In the genomic region with DNA sequence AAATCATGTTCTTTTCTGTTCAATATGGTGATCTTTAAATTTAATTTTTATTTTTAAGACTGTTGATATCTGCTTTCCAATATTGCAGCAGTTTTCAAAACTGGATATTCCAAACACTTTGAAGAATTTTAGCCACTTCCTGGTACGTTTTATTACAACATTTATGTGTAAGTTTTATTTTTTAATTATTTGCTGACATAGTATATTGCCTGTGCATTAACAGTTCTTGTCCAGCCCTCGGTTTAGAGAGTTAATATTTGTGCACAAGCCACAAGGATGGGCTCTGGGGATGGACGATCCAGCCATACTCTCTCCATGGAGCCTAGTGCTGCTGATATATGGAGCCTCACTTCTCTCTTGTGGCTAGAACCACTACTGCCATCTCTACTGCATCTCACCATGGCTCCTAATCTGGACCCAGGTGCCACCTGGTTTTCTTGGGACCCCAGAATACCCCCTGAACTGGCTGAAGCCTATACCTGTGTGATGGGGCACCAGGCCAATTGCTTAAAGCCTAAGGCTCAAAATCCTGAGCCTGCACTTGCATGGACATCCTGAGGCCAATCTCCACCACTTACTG, we compare ENCODE assay signal across 19 cellular contexts.
A peak's percentile ranks its signal among the peaks of the same experiment; 100 is the strongest.
DNase-seq lines count a peak whose midpoint lies in the region; ATAC-seq and TF ChIP-seq lines count a peak whose summit lies in the region.
"Had no signal": no experiment of that assay in that cellular context is flagged by ENCODE, and none has a peak within 500 bp of the region (broad histone marks: within the 10 kb centered on the region; RNA-seq: fewer than 3 reads in every experiment).

No MANE protein-coding gene starts in this region.

- H4K20me1 ChIP-seq in mammary epithelial cell (ENCODE audit: insufficient read depth, low read length) (no peaks in the 10 kb centered on the region), osteoblast (ENCODE audit: insufficient read depth, low read length) (no peaks in the 10 kb centered on the region)

- BruUV-seq in mammary epithelial cell (replicated peaks; lab: Mats Ljungman, UMichigan) (no TSS peak), MCF 10A (replicated peaks; lab: Mats Ljungman, UMichigan) (no TSS peak)

- H3K4me1 ChIP-seq in mammary epithelial cell (ENCODE audit: insufficient read depth, low read length) (peaks cover 7% of the 10 kb centered on the region), esophagus muscularis mucosa (no peaks in the 10 kb centered on the region), osteoblast (ENCODE audit: insufficient read depth, low read length) (peaks cover 8% of the 10 kb centered on the region), ascending aorta (no peaks in the 10 kb centered on the region), gastroesophageal sphincter (no peaks in the 10 kb centered on the region)
- H3K4me1 ChIP-seq: BE2C had no signal

- CTCF ChIA-PET in mammary epithelial cell (lab: Charles Lee; ENCODE audit: low non-redundant PET), result no interaction called here
- CTCF ChIA-PET in MCF 10A (lab: Yijun Ruan, JAX), result interaction anchor here (2.3 to 7.3 kb wide), 2 partner anchors 95 to 295 kb away, joined by 8 to 204 read pairs; no protein-coding TSS in a partner anchor

- H3K27ac ChIP-seq in mammary epithelial cell (ENCODE audit: insufficient read depth, low read depth, low read length), result no peak overlapping the region
- no peak overlapping the region for H3K27ac ChIP-seq in esophagus muscularis mucosa (replicated peaks in 1 of 4)
- H3K27ac ChIP-seq in osteoblast (ENCODE audit: low read depth, low read length), result no peak overlapping the region
- H3K27ac ChIP-seq in ascending aorta, result no peak overlapping the region
- H3K27ac ChIP-seq in gastroesophageal sphincter, result no peak overlapping the region

- TF ChIP-seq POLR2A in esophagus muscularis mucosa (IDR thresholded peaks at IDR 0.05; ENCODE audit: low read depth) (no peak), gastroesophageal sphincter (IDR thresholded peaks at IDR 0.05) (no peak)

- no peaks in the 10 kb centered on the region for H3K4me1 Mint-ChIP-seq in MCF 10A (ENCODE audit: insufficient read depth, unreplicated experiment)
- H3K4me1 Mint-ChIP-seq: CD4-positive, CD25-positive, alpha-beta regulatory T cell; CD8-positive, alpha-beta memory T cell had no signal

- H3K9me3 Mint-ChIP-seq in MCF 10A (ENCODE audit: unreplicated experiment), result no peaks in the 10 kb centered on the region
- H3K9me3 Mint-ChIP-seq: H9 had no signal

- H3K27me3 Mint-ChIP-seq in MCF 10A (ENCODE audit: insufficient read depth, unreplicated experiment), result no peaks in the 10 kb centered on the region
- H3K27me3 Mint-ChIP-seq: CD4-positive, CD25-positive, alpha-beta regulatory T cell; CD8-positive, alpha-beta memory T cell had no signal

- no peak for ATAC-seq in gastroesophageal sphincter
- ATAC-seq: GM12878 had no signal

- no peak for TF ChIP-seq EP300 in esophagus muscularis mucosa (IDR thresholded peaks at IDR 0.05)
- no peak for TF ChIP-seq EP300 in gastroesophageal sphincter (IDR thresholded peaks at IDR 0.05)

- no peaks in the 10 kb centered on the region for H3K36me3 Mint-ChIP-seq in MCF 10A (ENCODE audit: insufficient read depth, unreplicated experiment)
- H3K36me3 Mint-ChIP-seq: CD4-positive, CD25-positive, alpha-beta regulatory T cell; CD8-positive, alpha-beta memory T cell had no signal

- H3K4me3 ChIP-seq in mammary epithelial cell (replicated peaks in 1 of 3; ENCODE audit: insufficient read depth in 1 of 3, low read depth in 2 of 3, low read length in 3 of 3) (no peak overlapping the region), esophagus muscularis mucosa (no peak overlapping the region), osteoblast (ENCODE audit: insufficient read depth, low read length) (no peak overlapping the region), ascending aorta (no peak overlapping the region), gastroesophageal sphincter (no peak overlapping the region)
- H3K4me3 ChIP-seq: GM12878 had no signal

- H3K9me3 ChIP-seq in mammary epithelial cell (replicated peaks; ENCODE audit: insufficient read depth, low read length), result no peaks in the 10 kb centered on the region
- H3K9me3 ChIP-seq in esophagus muscularis mucosa, result no peaks in the 10 kb centered on the region
- H3K9me3 ChIP-seq in osteoblast (ENCODE audit: low read depth, low read length), result no peaks in the 10 kb centered on the region
- H3K9me3 ChIP-seq in ascending aorta, result no peaks in the 10 kb centered on the region
- H3K9me3 ChIP-seq in gastroesophageal sphincter, result no peaks in the 10 kb centered on the region
- H3K9me3 ChIP-seq: BE2C had no signal

- 94% methylated on average over 3 of the region's 3 CpGs for WGBS in mammary epithelial cell (ENCODE audit: low coverage, missing lambda C conversion rate)
- 81% methylated on average over 3 of the region's 3 CpGs for WGBS in esophagus muscularis mucosa
- 45 to 53% methylated on average over 3 of the region's 3 CpGs for WGBS in gastroesophageal sphincter (ENCODE audit: low coverage in 1 of 2), 2 donors

- no peak overlapping the region for H3K4me3 Mint-ChIP-seq in MCF 10A (ENCODE audit: unreplicated experiment)
- H3K4me3 Mint-ChIP-seq: CD4-positive, CD25-positive, alpha-beta regulatory T cell; CD8-positive, alpha-beta memory T cell; H9 had no signal

- H3K79me2 ChIP-seq in mammary epithelial cell (ENCODE audit: insufficient read depth, low read length), result no peaks in the 10 kb centered on the region
- no peaks in the 10 kb centered on the region for H3K79me2 ChIP-seq in osteoblast (ENCODE audit: insufficient read depth, low read length)

- no peak overlapping the region for H3K27ac Mint-ChIP-seq in MCF 10A (ENCODE audit: low read depth, unreplicated experiment)
- H3K27ac Mint-ChIP-seq: CD4-positive, CD25-positive, alpha-beta regulatory T cell; H9 had no signal

- intact Hi-C loops in mammary epithelial cell (cut with micrococcal nuclease), result loop anchor here (2.0 kb wide), 1 partner anchor 183 kb away; no protein-coding TSS in a partner anchor
- intact Hi-C loops in MCF 10A (cut with micrococcal nuclease), result no loop called here
- intact Hi-C loops in esophagus muscularis mucosa (cut with DNase I), result no loop called here
- intact Hi-C loops in ascending aorta (cut with DNase I), result loop anchor here (10.0 kb wide), 1 partner anchor 99 kb away; no protein-coding TSS in a partner anchor

- TF ChIP-seq CTCF in mammary epithelial cell (conservative IDR thresholded peaks at IDR 0.05 in 1 of 2, IDR thresholded peaks at IDR 0.05 in 1 of 2; ENCODE audit: extremely low read depth in 1 of 2, insufficient read depth in 1 of 2, low read depth in 1 of 2, low read length in 2 of 2) (no peak), MCF 10A (IDR thresholded peaks at IDR 0.05; ENCODE audit: unreplicated experiment) (no peak), esophagus muscularis mucosa (IDR thresholded peaks at IDR 0.05) (no peak), osteoblast (IDR thresholded peaks at IDR 0.05; ENCODE audit: extremely low read depth, low read depth, low read length) (no peak), ascending aorta (IDR thresholded peaks at IDR 0.05) (no peak), gastroesophageal sphincter (IDR thresholded peaks at IDR 0.05) (no peak)

- dilution Hi-C loops in mammary epithelial cell (cut with HindIII; ENCODE audit: low sequenced_read_pairs), result no loop called here

- in situ Hi-C loops in mammary epithelial cell (cut with MboI; ENCODE audit: low sequenced_read_pairs in 2 of 2), result loop anchor here in 1 of 2 donors (10.0 kb wide), 1 partner anchor 301 kb away; a partner anchor contains a TSS

- H2AFZ ChIP-seq in mammary epithelial cell (ENCODE audit: low read depth, low read length) (peak overlapping the region; percentile 39), osteoblast (ENCODE audit: low read length) (peak overlapping the region; percentile 71)

- POLR2A ChIA-PET in MCF 10A (lab: Yijun Ruan, JAX), result interaction anchor here (0.7 to 2.8 kb wide), 2 partner anchors 293 to 552 kb away, joined by 3 to 10 read pairs; no protein-coding TSS in a partner anchor

- H3K9ac ChIP-seq in mammary epithelial cell (ENCODE audit: insufficient read depth, low read length), result no peak overlapping the region

- H3K27me3 ChIP-seq in mammary epithelial cell (ENCODE audit: insufficient read depth, low read length) (no peaks in the 10 kb centered on the region), esophagus muscularis mucosa (no peaks in the 10 kb centered on the region), osteoblast (ENCODE audit: insufficient read depth, low read length) (no peaks in the 10 kb centered on the region), ascending aorta (no peaks in the 10 kb centered on the region), gastroesophageal sphincter (no peaks in the 10 kb centered on the region)

- DNase-seq in mammary epithelial cell (no peak), MCF 10A (ENCODE audit: unreplicated experiment) (no peak), NCI-H69 (lab: John Stamatoyannopoulos, UW) (peak; percentile 25), esophagus muscularis mucosa (ENCODE audit: extremely low spot score) (peak; percentile 91), osteoblast (ENCODE audit: insufficient read length, low spot score, missing footprints) (no peak), NCI-H1092 treated with DMSO at 0.1 percent for 48 hours (lab: John Stamatoyannopoulos, UW) (no peak), ascending aorta (ENCODE audit: low spot score in 2 of 2) (no peak)
- DNase-seq: 8988T; BE2C; C1 segment of cervical spinal cord; CD4-positive, CD25-positive, alpha-beta regulatory T cell; CD8-positive, alpha-beta memory T cell; COR-L47; DMS 273 treated with DMSO at 0.1 percent for 48 hours; DMS53; DND-41; H9 had no signal

- H3K36me3 ChIP-seq in mammary epithelial cell (ENCODE audit: insufficient read depth, low read length) (no peaks in the 10 kb centered on the region), esophagus muscularis mucosa (no peaks in the 10 kb centered on the region), osteoblast (ENCODE audit: insufficient read depth, low read length) (no peaks in the 10 kb centered on the region), ascending aorta (no peaks in the 10 kb centered on the region), gastroesophageal sphincter (no peaks in the 10 kb centered on the region)
- H3K36me3 ChIP-seq: BE2C had no signal

- H3K4me2 ChIP-seq in mammary epithelial cell (ENCODE audit: insufficient read depth, low read depth, low read length) (no peak overlapping the region), osteoblast (ENCODE audit: insufficient read depth, low read length) (no peak overlapping the region)

Comparison
In these comparisons a context has a peak if more than half of its experiments do, and no peak if none do; other contexts are left out.
1. intact Hi-C loops: an anchor here in mammary epithelial cell (2.0 kb wide) and ascending aorta (10.0 kb wide); none called in MCF 10A and esophagus muscularis mucosa.
2. DNase-seq: peak in NCI-H69 (single experiment) and esophagus muscularis mucosa (single experiment); none in mammary epithelial cell (single experiment), MCF 10A (single experiment), osteoblast (single experiment), NCI-H1092 treated with DMSO at 0.1 percent for 48 hours (single experiment) and ascending aorta (0 of 2).